In genomic region chr6:159701413-159701999, GRCh38 we compare ENCODE assay signal across 9 cellular contexts. TPM values are rescaled to one million over a fixed set of nuclear protein-coding genes. Genes with fewer than 3 reads are reported as not detected.
DNase-seq lines count a peak whose midpoint lies in the region; ATAC-seq and TF ChIP-seq lines count a peak whose summit lies in the region.
"Had no signal": no experiment of that assay in that cellular context is flagged by ENCODE, and none has a peak within 500 bp of the region (broad histone marks: within the 10 kb centered on the region; RNA-seq: fewer than 3 reads in every experiment).

No MANE protein-coding gene starts in this region.

- H3K27ac Mint-ChIP-seq in glutamatergic neuron (ENCODE audit: unreplicated experiment): no peak overlapping the region

- H3K27ac ChIP-seq in right cardiac atrium (ENCODE audit: low read length): no peak overlapping the region

- peaks cover 8% of the 10 kb centered on the region for H3K36me3 ChIP-seq in adipocyte (ENCODE audit: control insufficient read depth, insufficient read depth, low read length, severe bottlenecking)

- peak; percentile 16 for DNase-seq in NOMO-1 treated with DMSO at 0.1 percent for 48 hours (lab: John Stamatoyannopoulos, UW; ENCODE audit: unreplicated experiment)
- DNase-seq in NOMO-1 (lab: John Stamatoyannopoulos, UW; ENCODE audit: unreplicated experiment in 2 of 2): no peak
- DNase-seq in adipocyte (ENCODE audit: low read depth): peak; percentile 88
- no peak for DNase-seq in right cardiac atrium
- DNase-seq in stromal cell of bone marrow (ENCODE audit: low read depth): peak; percentile 97
- no peak for DNase-seq in KG1 (lab: John Stamatoyannopoulos, UW)
- no peak for DNase-seq in glutamatergic neuron
- DNase-seq in hypothalamus (lab: John Stamatoyannopoulos, UW): no peak
- DNase-seq: NCI-H446 had no signal

- no peak for TF ChIP-seq CTCF in glutamatergic neuron (IDR thresholded peaks at IDR 0.05; ENCODE audit: partially characterized antibody, unreplicated experiment)

- intact Hi-C loops in right cardiac atrium (cut with DNase I): no loop called here

- H3K9me3 ChIP-seq in adipocyte (ENCODE audit: control insufficient read depth, low read length): peaks cover 4% of the 10 kb centered on the region
- no peaks in the 10 kb centered on the region for H3K9me3 ChIP-seq in right cardiac atrium (ENCODE audit: control insufficient read depth, low read length)

- WGBS in right cardiac atrium: 80% methylated on average over 7 of the region's 7 CpGs

- peaks cover 5% of the 10 kb centered on the region for H3K4me1 Mint-ChIP-seq in glutamatergic neuron (ENCODE audit: low read depth, unreplicated experiment)

- H3K27me3 ChIP-seq in adipocyte (replicated peaks; ENCODE audit: control insufficient read depth, insufficient read depth, low read length) (no peaks in the 10 kb centered on the region), right cardiac atrium (ENCODE audit: control insufficient read depth, insufficient read depth) (no peaks in the 10 kb centered on the region)

- H3K36me3 Mint-ChIP-seq in glutamatergic neuron (ENCODE audit: unreplicated experiment): peaks cover 5% of the 10 kb centered on the region

- H3K27me3 Mint-ChIP-seq in glutamatergic neuron (ENCODE audit: unreplicated experiment): peaks cover 3% of the 10 kb centered on the region

- peak overlapping the region; percentile 78 for H3K9ac ChIP-seq in adipocyte (ENCODE audit: low read length)

- peak; percentile 71 to 91 for ATAC-seq in right cardiac atrium

- peaks cover 19% of the 10 kb centered on the region for H3K4me1 ChIP-seq in adipocyte (ENCODE audit: control insufficient read depth, insufficient read depth, low read length)
- no peaks in the 10 kb centered on the region for H3K4me1 ChIP-seq in right cardiac atrium (ENCODE audit: control insufficient read depth, insufficient read depth, low read length)

- H3K9me3 Mint-ChIP-seq in glutamatergic neuron (ENCODE audit: unreplicated experiment): peaks cover 1% of the 10 kb centered on the region

- H3K4me3 ChIP-seq in adipocyte (ENCODE audit: low read length) (no peak overlapping the region), right cardiac atrium (ENCODE audit: low read length) (no peak overlapping the region)

- no peak overlapping the region for H3K4me3 Mint-ChIP-seq in glutamatergic neuron (ENCODE audit: unreplicated experiment)

RNA-seq across cellular contexts. Expression of gene SOD2, which starts 8.5 kb away (rescaled TPM):
- 100 to 1,000 TPM; 542 to 606 (median 589) TPM for total RNA-seq in right cardiac atrium
- polyA plus RNA-seq in right cardiac atrium: 341 TPM
- 56.5 TPM for total RNA-seq in glutamatergic neuron (ENCODE audit: unreplicated experiment)

RNA-seq across cellular contexts. Expression of gene WTAP, which starts 25.8 kb away (rescaled TPM):
- total RNA-seq in right cardiac atrium (10 to 100 TPM; 52.0 to 61.0 (median 56.5) TPM), glutamatergic neuron (ENCODE audit: unreplicated experiment) (108 TPM)
- 46.1 TPM for polyA plus RNA-seq in right cardiac atrium

Comparison
In these comparisons a context has a peak if more than half of its experiments do, and no peak if none do; other contexts are left out.
1. DNase-seq: peak in NOMO-1 treated with DMSO at 0.1 percent for 48 hours (single experiment), adipocyte (single experiment) and stromal cell of bone marrow (single experiment); none in NOMO-1 (0 of 2), right cardiac atrium (0 of 3), KG1 (single experiment), glutamatergic neuron (single experiment) and hypothalamus (0 of 51).